Comparison of ENCODE assay signal across 1 cellular context in genomic region chr7:105776986-105777910, GRCh38.
TF ChIP-seq lines count a peak whose summit lies in the region.

No MANE protein-coding gene starts in this region.

TF ChIP-seq in HCT116, 20 proteins besides CTCF, POLR2A, EP300 and RAD21 (continued from another document):
- TF ChIP-seq REST (IDR thresholded peaks at IDR 0.05; ENCODE audit: low read depth) (no peak), ATF3 (IDR thresholded peaks at IDR 0.05) (0 out of 2 replicates have a peak, but pooled peaks have one; percentile 15), CEBPB (IDR thresholded peaks at IDR 0.05; ENCODE audit: low read depth) (peak; percentile 68), FOSL1 (IDR thresholded peaks at IDR 0.05; ENCODE audit: low read depth) (peak; percentile 71), MAX (IDR thresholded peaks at IDR 0.05) (peak; percentile 29; the same call in 1 of the 2 replicates), YY1 (IDR thresholded peaks at IDR 0.05; ENCODE audit: extremely low read depth, insufficient replicate concordance, low read depth, low read length) (no peak), SIN3A (IDR thresholded peaks at IDR 0.05; ENCODE audit: low read depth) (peak; percentile 71), TCF7L2 (IDR thresholded peaks at IDR 0.05; ENCODE audit: borderline replicate concordance, extremely low read depth, insufficient read depth, insufficient read length) (peak; percentile 33), SP1 (IDR thresholded peaks at IDR 0.05; ENCODE audit: low read depth) (peak; percentile 69), CBX3 (IDR thresholded peaks at IDR 0.05; ENCODE audit: low read depth) (peak; percentile 80; the same call in 1 of the 2 replicates)
